10 cellular contexts compared by ENCODE assay signal in the genomic region with DNA sequence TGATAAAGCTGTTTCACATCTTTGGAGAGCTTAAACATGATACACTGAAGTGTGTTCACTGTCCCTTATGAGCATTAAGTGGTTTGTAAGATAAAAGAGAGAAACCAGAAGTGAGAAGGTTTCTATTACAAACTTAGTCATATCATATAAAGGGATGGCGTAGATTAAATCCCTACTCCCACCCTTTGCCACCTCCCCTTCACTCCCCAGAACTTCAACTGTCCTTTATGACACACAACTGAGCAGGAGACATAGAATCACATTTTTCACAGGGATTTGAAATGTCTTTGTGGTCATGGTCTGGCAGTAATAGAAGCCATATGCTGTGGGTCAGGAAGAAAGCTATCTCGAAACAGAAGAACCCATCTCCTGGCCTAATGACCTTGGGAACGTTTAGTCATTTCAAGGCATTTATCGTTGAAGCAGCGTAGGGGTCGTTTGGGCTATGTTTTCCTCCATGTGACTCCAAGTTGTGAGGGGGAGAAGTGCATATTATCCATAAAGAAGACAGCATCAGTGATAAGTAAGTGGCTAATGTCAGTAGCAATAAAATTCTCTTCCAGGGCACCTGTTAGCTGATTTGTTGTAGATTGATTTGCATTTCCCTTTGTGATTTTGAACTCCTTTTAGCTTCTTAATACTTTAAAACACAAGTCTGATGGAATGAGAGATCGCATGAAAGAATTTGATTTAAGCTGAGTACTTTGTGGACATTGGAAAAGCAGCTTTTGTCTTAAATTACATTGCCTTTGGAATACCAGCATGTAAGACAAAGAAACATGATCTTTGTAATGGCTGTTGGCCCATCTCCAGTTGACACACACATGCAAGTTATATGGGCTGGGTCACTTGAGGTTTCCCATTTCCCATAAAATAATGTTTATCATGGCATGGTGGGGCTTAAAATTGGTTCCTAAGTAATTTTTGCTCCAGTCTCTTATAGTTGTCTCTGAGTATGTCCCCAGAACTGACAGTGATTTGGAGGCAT.
DNase-seq lines count a peak whose midpoint lies in the region; ATAC-seq and TF ChIP-seq lines count a peak whose summit lies in the region.
"Had no signal": no experiment of that assay in that cellular context is flagged by ENCODE, and none has a peak within 500 bp of the region (broad histone marks: within the 10 kb centered on the region; RNA-seq: fewer than 3 reads in every experiment).

No MANE protein-coding gene starts in this region.

- H3K4me3 ChIP-seq in AG10803 (ENCODE audit: low read length) (no peak overlapping the region), spleen (no peak overlapping the region)

- DNase-seq in AG10803 (ENCODE audit: low read depth) (peak; percentile 24), amniotic epithelial cell (ENCODE audit: low read depth) (peak; percentile 67), spleen (no peak), NCI-H1436 treated with DMSO at 0.1 percent for 48 hours (lab: John Stamatoyannopoulos, UW) (no peak), NCI-H1417 treated with DMSO at 0.1 percent for 48 hours (lab: John Stamatoyannopoulos, UW) (no peak), midbrain (lab: John Stamatoyannopoulos, UW) (no peak)
- DNase-seq: NCI-H510A had no signal

- no peak for TF ChIP-seq CTCF in AG10803 (conservative IDR thresholded peaks at IDR 0.05; ENCODE audit: low read length)
- TF ChIP-seq CTCF in spleen (IDR thresholded peaks at IDR 0.05 in 8 of 11, conservative IDR thresholded peaks at IDR 0.05 in 3 of 11): no peak

- no peaks in the 10 kb centered on the region for H3K36me3 ChIP-seq in spleen

- WGBS in spleen, 5 donors: 54 to 72% (median 58%) methylated on average over 7 of the region's 7 CpGs

- ATAC-seq in GM21360 (IDR thresholded peaks at IDR 0.05; ENCODE audit: unreplicated experiment): peak; percentile 92
- peak; percentile 88 for ATAC-seq in HG03175 (IDR thresholded peaks at IDR 0.05; ENCODE audit: unreplicated experiment)
- ATAC-seq: activated CD4-positive, CD25-positive, alpha-beta regulatory T cell treated with anti-CD3 and anti-CD28 coated beads, Interleukin-2, amount 50 U/mL, for 24 hours had no signal

- intact Hi-C loops in spleen (cut with DNase I; ENCODE audit: low total_unique reads): no loop called here

- no peak overlapping the region for H3K27ac ChIP-seq in spleen

- no peaks in the 10 kb centered on the region for H3K4me1 ChIP-seq in spleen

- no peaks in the 10 kb centered on the region for H3K9me3 ChIP-seq in spleen

- no peaks in the 10 kb centered on the region for H3K27me3 ChIP-seq in spleen (replicated peaks in 1 of 7)

- no peak for TF ChIP-seq POLR2A in spleen (IDR thresholded peaks at IDR 0.05)

Comparison
In these comparisons a context has a peak if more than half of its experiments do, and no peak if none do; other contexts are left out.
1. DNase-seq: peak in AG10803 (single experiment) and amniotic epithelial cell (single experiment); none in spleen (single experiment), NCI-H1436 treated with DMSO at 0.1 percent for 48 hours (single experiment), NCI-H1417 treated with DMSO at 0.1 percent for 48 hours (single experiment) and midbrain (single experiment).